9 cellular contexts compared by ENCODE assay signal in the genomic region with DNA sequence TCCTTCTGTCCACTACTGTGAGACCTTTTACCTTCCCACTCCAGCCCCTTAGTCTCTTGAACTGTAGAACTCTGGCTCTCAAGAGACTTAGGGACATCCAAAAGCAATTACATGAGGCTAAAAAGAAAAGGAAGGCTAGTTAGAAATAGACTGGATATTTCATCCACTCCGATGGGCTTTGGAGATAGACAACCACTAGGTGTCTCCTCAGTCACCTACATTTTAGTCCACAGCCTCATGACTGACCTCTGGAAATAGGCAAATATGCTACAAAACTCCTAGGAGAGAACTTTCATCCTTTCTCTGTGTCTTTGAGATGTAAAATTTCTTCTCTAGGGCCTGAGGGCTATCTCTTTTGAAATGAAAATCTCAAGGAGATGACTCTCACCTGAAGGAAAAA. TPM values are rescaled to one million over a fixed set of nuclear protein-coding genes. Genes with fewer than 3 reads are reported as not detected.
DNase-seq lines count a peak whose midpoint lies in the region; ATAC-seq and TF ChIP-seq lines count a peak whose summit lies in the region.
"Had no signal": no experiment of that assay in that cellular context is flagged by ENCODE, and none has a peak within 500 bp of the region (broad histone marks: within the 10 kb centered on the region; RNA-seq: fewer than 3 reads in every experiment).

No MANE protein-coding gene starts in this region.

- H3K27me3 ChIP-seq in SU-DHL-6 (ENCODE audit: low read length) (no peaks in the 10 kb centered on the region), kidney epithelial cell (ENCODE audit: control insufficient read depth, insufficient read depth, low read length) (no peaks in the 10 kb centered on the region)
- H3K27me3 ChIP-seq: esophagus squamous epithelium had no signal

- no peak overlapping the region for H3K4me2 ChIP-seq in SU-DHL-6 (ENCODE audit: low read depth, low read length, poor library complexity, severe bottlenecking)

- H4K20me1 ChIP-seq in SU-DHL-6 (ENCODE audit: low read depth, low read length), result no peaks in the 10 kb centered on the region

- no peaks in the 10 kb centered on the region for H3K9me3 ChIP-seq in SU-DHL-6 (ENCODE audit: insufficient read depth, low read length)
- H3K9me3 ChIP-seq: esophagus squamous epithelium had no signal

- H3K27ac ChIP-seq in SU-DHL-6 (ENCODE audit: low read depth, low read length), result no peak overlapping the region
- H3K27ac ChIP-seq: esophagus squamous epithelium had no signal

- TF ChIP-seq CTCF in SU-DHL-6 (IDR thresholded peaks at IDR 0.05; ENCODE audit: insufficient read depth, low read length, poor library complexity, severe bottlenecking) (peak; percentile 19), kidney epithelial cell (IDR thresholded peaks at IDR 0.05; ENCODE audit: insufficient read depth, low read length, poor library complexity, severe bottlenecking) (peak; percentile 30)

- DNase-seq in D341Med (ENCODE audit: low spot score), result peak; percentile 24
- peak; percentile 51 for DNase-seq in HEK293T (ENCODE audit: extremely low spot score)
- no peak for DNase-seq in kidney epithelial cell (ENCODE audit: low read depth)
- no peak for DNase-seq in activated CD4-positive, alpha-beta T cell treated with anti-CD3 and anti-CD28 coated beads for 4 hours
- DNase-seq: esophagus squamous epithelium had no signal

- H2AFZ ChIP-seq in SU-DHL-6 (ENCODE audit: low read depth, low read length, severe bottlenecking), result no peak overlapping the region

- no peak overlapping the region for H3K9ac ChIP-seq in SU-DHL-6 (ENCODE audit: low read length)

- H3K4me3 ChIP-seq in SU-DHL-6 (ENCODE audit: insufficient read depth, low read length, poor library complexity, severe bottlenecking) (no peak overlapping the region), kidney epithelial cell (ENCODE audit: low read depth, low read length) (no peak overlapping the region)
- H3K4me3 ChIP-seq: esophagus squamous epithelium had no signal

- no peaks in the 10 kb centered on the region for H3K9me2 ChIP-seq in SU-DHL-6 (replicated peaks; ENCODE audit: insufficient read depth, low read length)

- CTCF ChIA-PET in HEK293T (lab: Yijun Ruan, JAX), result interaction anchor here (0.7 kb wide), 1 partner anchor 300 kb away, joined by 3 read pairs; no protein-coding TSS in a partner anchor

- H3K36me3 ChIP-seq in SU-DHL-6 (ENCODE audit: low read length) (no peaks in the 10 kb centered on the region), kidney epithelial cell (ENCODE audit: control insufficient read depth, insufficient read depth, low read length) (no peaks in the 10 kb centered on the region)
- H3K36me3 ChIP-seq: esophagus squamous epithelium had no signal

- POLR2A ChIA-PET in HEK293T (lab: Yijun Ruan, JAX), result no interaction called here

- H3F3A ChIP-seq in SU-DHL-6 (ENCODE audit: insufficient read depth), result no peaks in the 10 kb centered on the region

- ATAC-seq in GM21529 (IDR thresholded peaks at IDR 0.05; ENCODE audit: unreplicated experiment), result no peak
- ATAC-seq in HG03457 (IDR thresholded peaks at IDR 0.05; ENCODE audit: unreplicated experiment), result no peak
- ATAC-seq in HG03280 (IDR thresholded peaks at IDR 0.05; ENCODE audit: unreplicated experiment), result no peak

- H3K79me2 ChIP-seq in SU-DHL-6 (ENCODE audit: insufficient read depth, low read length), result no peaks in the 10 kb centered on the region

TF ChIP-seq in HEK293T, 16 proteins besides CTCF, POLR2A, EP300 and RAD21:
- TF ChIP-seq ELF4 (IDR thresholded peaks at IDR 0.05) (no peak), ARNT (IDR thresholded peaks at IDR 0.05) (no peak), LEF1 (IDR thresholded peaks at IDR 0.05; ENCODE audit: borderline replicate concordance) (no peak), SUZ12 (IDR thresholded peaks at IDR 0.05) (no peak), NFRKB (IDR thresholded peaks at IDR 0.05) (no peak), L3MBTL2 (conservative IDR thresholded peaks at IDR 0.05) (no peak), HDGF (IDR thresholded peaks at IDR 0.05; ENCODE audit: borderline replicate concordance) (no peak), FOXA1 (IDR thresholded peaks at IDR 0.05) (no peak), SP1 (IDR thresholded peaks at IDR 0.05) (no peak)
- TF ChIP-seq, protein P1, sequence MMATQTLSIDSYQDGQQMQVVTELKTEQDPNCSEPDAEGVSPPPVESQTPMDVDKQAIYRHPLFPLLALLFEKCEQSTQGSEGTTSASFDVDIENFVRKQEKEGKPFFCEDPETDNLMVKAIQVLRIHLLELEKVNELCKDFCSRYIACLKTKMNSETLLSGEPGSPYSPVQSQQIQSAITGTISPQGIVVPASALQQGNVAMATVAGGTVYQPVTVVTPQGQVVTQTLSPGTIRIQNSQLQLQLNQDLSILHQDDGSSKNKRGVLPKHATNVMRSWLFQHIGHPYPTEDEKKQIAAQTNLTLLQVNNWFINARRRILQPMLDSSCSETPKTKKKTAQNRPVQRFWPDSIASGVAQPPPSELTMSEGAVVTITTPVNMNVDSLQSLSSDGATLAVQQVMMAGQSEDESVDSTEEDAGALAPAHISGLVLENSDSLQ (IDR thresholded peaks at IDR 0.05), result no peak

RNA-seq across cellular contexts. Expression of a gene that starts 45.1 kb away (rescaled TPM):
- total RNA-seq in kidney epithelial cell, result 115 and 121 TPM in 2 replicates

RNA-seq across cellular contexts. Expression of a gene that starts 46.5 kb away (rescaled TPM):
- 33.4 and 34.2 TPM in 2 replicates for total RNA-seq in kidney epithelial cell

Comparison
In these comparisons a context has a peak if more than half of its experiments do, and no peak if none do; other contexts are left out.
1. DNase-seq: peak in D341Med (single experiment) and HEK293T (single experiment); none in kidney epithelial cell (single experiment) and activated CD4-positive, alpha-beta T cell treated with anti-CD3 and anti-CD28 coated beads for 4 hours (0 of 2).